18 cellular contexts compared by ENCODE assay signal in genomic region chr2:101960903-101961286, GRCh38. TPM values are rescaled to one million over a fixed set of nuclear protein-coding genes. Genes with fewer than 3 reads are reported as not detected.
A peak's percentile ranks its signal among the peaks of the same experiment; 100 is the strongest.
DNase-seq lines count a peak whose midpoint lies in the region; ATAC-seq, FAIRE-seq and TF ChIP-seq lines count a peak whose summit lies in the region.
"Had no signal": no experiment of that assay in that cellular context is flagged by ENCODE, and none has a peak within 500 bp of the region (broad histone marks: within the 10 kb centered on the region; RNA-seq: fewer than 3 reads in every experiment).

No MANE protein-coding gene starts in this region.

- H4K20me1 ChIP-seq in HepG2 (ENCODE audit: insufficient read depth, low read length) = no peaks in the 10 kb centered on the region

- peak overlapping the region; percentile 12 for H3K27ac ChIP-seq in angular gyrus (ENCODE audit: low read depth, low read length)
- H3K27ac ChIP-seq in HepG2 (ENCODE audit: extremely low read length, insufficient read depth, low read length) = peak overlapping the region; percentile 80
- peak overlapping the region in 19 of 21 experiments; percentile 33 to 96 (median 73) for H3K27ac ChIP-seq in skin epidermis
- H3K27ac ChIP-seq: SK-N-MC had no signal

- 0 out of 2 replicates have a peak overlapping the region, but pooled peaks have one; percentile 40 for H3K27ac Mint-ChIP-seq in HFFc6
- H3K27ac Mint-ChIP-seq in progenitor cell of endocrine pancreas = no peak overlapping the region
- H3K27ac Mint-ChIP-seq in stimulated activated naive B cell treated with anti-CD40 and anti-IgM and Interleukin-4, amounts not matched to agents 10 μg/mL and 1 μg/mL and 100 μg/mL, for 72 hours = no peak overlapping the region
- H3K27ac Mint-ChIP-seq: activated naive CD8-positive, alpha-beta T cell treated with anti-CD3 and anti-CD28 coated beads, Interleukin-2, amount 50 U/mL, for 24 hours; memory B cell had no signal

- H3K27me3 Mint-ChIP-seq in HFFc6 (ENCODE audit: insufficient read depth) = peaks cover 7% of the 10 kb centered on the region
- H3K27me3 Mint-ChIP-seq in progenitor cell of endocrine pancreas = peaks cover 7% of the 10 kb centered on the region
- no peaks in the 10 kb centered on the region for H3K27me3 Mint-ChIP-seq in stimulated activated naive B cell treated with anti-CD40 and anti-IgM and Interleukin-4, amounts not matched to agents 10 μg/mL and 1 μg/mL and 100 μg/mL, for 72 hours
- H3K27me3 Mint-ChIP-seq: activated naive CD8-positive, alpha-beta T cell treated with anti-CD3 and anti-CD28 coated beads, Interleukin-2, amount 50 U/mL, for 24 hours; memory B cell had no signal

- BruUV-seq in HepG2 (replicated peaks; lab: Mats Ljungman, UMichigan) = TSS peak; percentile 66

- no peaks in the 10 kb centered on the region for H3K79me2 ChIP-seq in HepG2 (ENCODE audit: insufficient read depth, low read length)

- no peak for TF ChIP-seq POLR2A in HepG2 (IDR thresholded peaks at IDR 0.05; ENCODE audit: insufficient read depth in 1 of 2, low read depth in 2 of 2, low read length in 2 of 2)

- H2AFZ ChIP-seq in HepG2 (ENCODE audit: low read length) = peak overlapping the region; percentile 84

- DNase-seq in HFFc6 (no peak), HepG2 (ENCODE audit: low spot score) (peak; percentile 29), progenitor cell of endocrine pancreas (ENCODE audit: low spot score, unreplicated experiment) (no peak)
- no peak for DNase-seq in stimulated activated naive B cell treated with anti-CD40 and anti-IgM and Interleukin-4, amounts not matched to agents 10 μg/mL and 1 μg/mL and 100 μg/mL, for 72 hours
- DNase-seq: activated CD8-positive, alpha-beta memory T cell treated with anti-CD3 and anti-CD28 coated beads, Interleukin-2, amount 50 U/mL, for 4 hours; activated naive CD8-positive, alpha-beta T cell treated with anti-CD3 and anti-CD28 coated beads, Interleukin-2, amount 50 U/mL, for 24 hours; DMS153; effector CD4-positive, alpha-beta T cell; glutamatergic neuron; KG1; retina had no signal

- H3K4me3 Mint-ChIP-seq in HFFc6 = no peak overlapping the region
- H3K4me3 Mint-ChIP-seq in progenitor cell of endocrine pancreas (ENCODE audit: low read depth) = no peak overlapping the region
- no peak overlapping the region for H3K4me3 Mint-ChIP-seq in stimulated activated naive B cell treated with anti-CD40 and anti-IgM and Interleukin-4, amounts not matched to agents 10 μg/mL and 1 μg/mL and 100 μg/mL, for 72 hours
- H3K4me3 Mint-ChIP-seq: activated naive CD8-positive, alpha-beta T cell treated with anti-CD3 and anti-CD28 coated beads, Interleukin-2, amount 50 U/mL, for 24 hours; memory B cell had no signal

- in situ Hi-C loops in HepG2 (cut with HindIII; ENCODE audit: extremely low pct_ligation_motif_present, low pct_unique_long_range_greater_than_20kb) = no loop called here

- CTCF ChIA-PET in HepG2 (lab: Yijun Ruan, JAX; ENCODE audit: low intra/inter-chr PET ratio, low total read pairs) = no interaction called here

- no peak for TF ChIP-seq RAD21 in HepG2 (CRISPR knock-in tag; IDR thresholded peaks at IDR 0.05)

- no peaks in the 10 kb centered on the region for H3K36me3 Mint-ChIP-seq in HFFc6 (ENCODE audit: low read depth)
- H3K36me3 Mint-ChIP-seq in progenitor cell of endocrine pancreas (ENCODE audit: insufficient read depth) = no peaks in the 10 kb centered on the region
- peaks cover 0 to 4% of the 10 kb centered on the region in 2 donors for H3K36me3 Mint-ChIP-seq in stimulated activated naive B cell treated with anti-CD40 and anti-IgM and Interleukin-4, amounts not matched to agents 10 μg/mL and 1 μg/mL and 100 μg/mL, for 72 hours

- H3K4me1 Mint-ChIP-seq in HFFc6 (ENCODE audit: low read depth) = peaks cover 14% of the 10 kb centered on the region
- H3K4me1 Mint-ChIP-seq in progenitor cell of endocrine pancreas (ENCODE audit: low read depth) = no peaks in the 10 kb centered on the region
- peaks cover 4 to 13% of the 10 kb centered on the region in 2 donors for H3K4me1 Mint-ChIP-seq in stimulated activated naive B cell treated with anti-CD40 and anti-IgM and Interleukin-4, amounts not matched to agents 10 μg/mL and 1 μg/mL and 100 μg/mL, for 72 hours
- H3K4me1 Mint-ChIP-seq: memory B cell had no signal

- ATAC-seq in HepG2 (peak; percentile 59), HG03342 (IDR thresholded peaks at IDR 0.05; ENCODE audit: unreplicated experiment) (no peak), GM19328 (IDR thresholded peaks at IDR 0.05; ENCODE audit: unreplicated experiment) (no peak)
- ATAC-seq in stimulated activated naive B cell treated with anti-CD40 and anti-IgM and Interleukin-4, amounts not matched to agents 10 μg/mL and 1 μg/mL and 100 μg/mL, for 72 hours (replicated peaks) = no peak
- ATAC-seq: activated naive CD8-positive, alpha-beta T cell treated with anti-CD3 and anti-CD28 coated beads, Interleukin-2, amount 50 U/mL, for 24 hours had no signal

- peak overlapping the region; percentile 18 to 65 (median 37); a peak in 5 of 6 replicates for H3K4me3 ChIP-seq in HepG2 (replicated peaks in 1 of 3; ENCODE audit: insufficient read depth in 1 of 3, low read depth in 2 of 3, low read length in 3 of 3)
- H3K4me3 ChIP-seq in skin epidermis = no peak overlapping the region
- H3K4me3 ChIP-seq: SK-N-MC had no signal

- no peaks in the 10 kb centered on the region for H3K36me3 ChIP-seq in HepG2 (replicated peaks in 1 of 2; ENCODE audit: control insufficient read depth in 1 of 2, insufficient read depth in 2 of 2, low read length in 2 of 2)

- intact Hi-C loops in HepG2 (cut with micrococcal nuclease; ENCODE audit: unreplicated experiment) = loop anchor here (1.0 kb wide), 1 partner anchor 77 kb away; no protein-coding TSS in a partner anchor

- peaks cover 4% of the 10 kb centered on the region; the same call in 1 of the 2 replicates for H3K9me3 Mint-ChIP-seq in HFFc6
- H3K9me3 Mint-ChIP-seq in progenitor cell of endocrine pancreas (ENCODE audit: low read depth) = peaks cover 3% of the 10 kb centered on the region
- H3K9me3 Mint-ChIP-seq in stimulated activated naive B cell treated with anti-CD40 and anti-IgM and Interleukin-4, amounts not matched to agents 10 μg/mL and 1 μg/mL and 100 μg/mL, for 72 hours = peaks cover 4% of the 10 kb centered on the region in 2 donors

- WGBS in HepG2 (ENCODE audit: low lambda C conversion rate) = 2% methylated on average over 6 of the region's 6 CpGs

- H3K9me3 ChIP-seq in HepG2 (ENCODE audit: low read length) = no peaks in the 10 kb centered on the region

- TF ChIP-seq EP300 in HepG2 (IDR thresholded peaks at IDR 0.05; ENCODE audit: low read depth in 2 of 2, low read length in 2 of 2) (no peak), HepG2 (CRISPR knock-in tag; IDR thresholded peaks at IDR 0.05; ENCODE audit: borderline replicate concordance) (no peak)

- H3K4me1 ChIP-seq in HepG2 (ENCODE audit: insufficient read depth, low read length) = peaks cover 35% of the 10 kb centered on the region

- FAIRE-seq in HepG2 (lab: Jason Lieb, UNC) = no peak
- FAIRE-seq: urothelium cell line had no signal

- TF ChIP-seq CTCF in HFFc6 (IDR thresholded peaks at IDR 0.05) = no peak
- TF ChIP-seq CTCF in HepG2 (CRISPR knock-in tag; IDR thresholded peaks at IDR 0.05) = no peak
- no peak for TF ChIP-seq CTCF in progenitor cell of endocrine pancreas (IDR thresholded peaks at IDR 0.05; ENCODE audit: unreplicated experiment)

- H3K4me2 ChIP-seq in HepG2 (ENCODE audit: low read depth, low read length) = peak overlapping the region; percentile 95

- peak overlapping the region; percentile 58 for H3K9ac ChIP-seq in HepG2 (ENCODE audit: insufficient read depth, low read depth, low read length)

- POLR2A ChIA-PET in HepG2 (lab: Yijun Ruan, JAX) = interaction anchor here (0.8 to 3.2 kb wide), 10 partner anchors 10 to 709 kb away, joined by 3 to 27 read pairs (median 4); no protein-coding TSS in a partner anchor

- no peaks in the 10 kb centered on the region for H3K27me3 ChIP-seq in HepG2 (ENCODE audit: control insufficient read depth in 1 of 2, insufficient read depth in 2 of 2, low read length in 2 of 2)

TF ChIP-seq in HepG2, 621 proteins besides CTCF, POLR2A, EP300 and RAD21 (continues in another document):
- no peak for TF ChIP-seq TFDP1 (CRISPR knock-in tag; IDR thresholded peaks at IDR 0.05; ENCODE audit: borderline replicate concordance)

RNA-seq across cellular contexts. Expression of gene IL1R2, which starts 30.9 kb away (rescaled TPM):
- total RNA-seq in HFFc6 (2021; fragmentation: NEBNext Ultra II Directional; extraction: Animal tissue kit (Norgen Biotek cat#: 25700)) = under 1 TPM in 2 of 6 experiments, not detected in 4; 0.25 to 0.36 TPM
- total RNA-seq in HepG2 (2016; rRNA removed; fragmentation: Illumina TruSeq; extraction: Trizol) = 1.9 and 3.6 TPM in 2 replicates
- total RNA-seq in HepG2 (2016; cell fraction: cytosol; rRNA removed; fragmentation: Illumina TruSeq; extraction: Trizol; ENCODE audit: low read depth) = 0.88 and 1.0 TPM in 2 replicates
- 2.6 and 4.1 TPM in 2 replicates for total RNA-seq in HepG2 (2016; cell fraction: insoluble cytoplasmic fraction; rRNA removed; fragmentation: Illumina TruSeq; extraction: Trizol)
- 0.93 and 1.1 TPM in 2 replicates for total RNA-seq in HepG2 (2016; cell fraction: membrane; rRNA removed; fragmentation: Illumina TruSeq; extraction: Trizol)
- total RNA-seq in HepG2 (2016; cell fraction: nucleus; rRNA removed; fragmentation: Illumina TruSeq; extraction: Trizol) = 2.8 and 3.1 TPM in 2 replicates
- 4.7 and 7.3 TPM in 2 replicates for polyA plus RNA-seq in HepG2 (2011; rRNA removed)
- polyA plus RNA-seq in HepG2 (2011; cell fraction: cytosol; rRNA removed) = 6.0 and 6.1 TPM in 2 replicates
- 2.0 and 2.8 TPM in 2 replicates for polyA plus RNA-seq in HepG2 (2011; cell fraction: nucleus; rRNA removed)
- 3.1 and 4.5 TPM in 2 replicates for polyA plus RNA-seq in HepG2 (2012)
- polyA plus RNA-seq in HepG2 (2016; cell fraction: cytosol; fragmentation: Illumina TruSeq; extraction: Trizol; ENCODE audit: low read depth) = 1.2 and 1.3 TPM in 2 replicates
- polyA plus RNA-seq in HepG2 (2016; cell fraction: insoluble cytoplasmic fraction; fragmentation: Illumina TruSeq; extraction: Trizol; ENCODE audit: low read depth) = 1.8 and 3.2 TPM in 2 replicates
- 0.65 and 1.0 TPM in 2 replicates for polyA plus RNA-seq in HepG2 (2016; cell fraction: membrane; fragmentation: Illumina TruSeq; extraction: Trizol; ENCODE audit: low read depth)
- 3.7 and 3.8 TPM in 2 replicates for polyA plus RNA-seq in HepG2 (2016; cell fraction: nucleus; fragmentation: Illumina TruSeq; extraction: Trizol; ENCODE audit: insufficient read depth, low read depth)
- polyA minus RNA-seq in HepG2 (2011; rRNA and poly(A)+ RNA removed; ENCODE audit: low replicate concordance) = 4.2 TPM in 1 of 2 replicates, not detected in the other
- polyA minus RNA-seq in HepG2 (2011; cell fraction: cytosol; rRNA and poly(A)+ RNA removed) = 3.3 and 3.6 TPM in 2 replicates
- polyA minus RNA-seq in HepG2 (2011; cell fraction: nucleus; rRNA and poly(A)+ RNA removed) = 2.3 and 2.5 TPM in 2 replicates
- total RNA-seq in progenitor cell of endocrine pancreas = not detected in 2 replicates

Comparison
In these comparisons a context has a peak if more than half of its experiments do, and no peak if none do; other contexts are left out.
1. H3K27ac ChIP-seq: peak in every context shown above with its lines; median percentile 80 in HepG2; 73 in skin epidermis; 12 in angular gyrus.
2. H3K4me3 ChIP-seq: peak in HepG2 (3 of 3); none in skin epidermis (0 of 7).